Comparison of ENCODE assay signal across 25 cellular contexts in the genomic region with DNA sequence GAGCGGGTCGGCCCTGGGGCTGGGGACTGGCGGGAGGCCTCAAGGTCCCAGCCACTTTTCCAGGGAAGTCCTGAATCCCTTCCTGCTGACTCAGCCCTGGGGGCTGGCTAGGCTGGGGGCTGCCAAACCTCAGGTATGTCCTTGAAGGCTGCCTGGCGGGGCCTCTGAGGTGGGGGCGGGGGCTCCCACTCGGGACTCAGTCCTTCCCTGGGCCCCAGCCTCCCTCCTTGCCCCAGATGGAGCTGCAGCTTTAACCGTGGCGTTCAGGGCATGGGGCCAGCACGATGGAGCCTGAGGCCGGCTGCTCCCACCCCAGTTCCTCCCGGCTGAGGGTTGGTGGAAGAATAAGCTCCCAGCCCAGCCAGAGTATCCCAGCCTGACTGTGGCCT. TPM values are rescaled to one million over a fixed set of nuclear protein-coding genes. Genes with fewer than 3 reads are reported as not detected.
DNase-seq lines count a peak whose midpoint lies in the region; ATAC-seq, FAIRE-seq and TF ChIP-seq lines count a peak whose summit lies in the region.
"Had no signal": no experiment of that assay in that cellular context is flagged by ENCODE, and none has a peak within 500 bp of the region (broad histone marks: within the 10 kb centered on the region; RNA-seq: fewer than 3 reads in every experiment).

No MANE protein-coding gene starts in this region.

- H3K4ac ChIP-seq in H1 (replicated peaks; ENCODE audit: insufficient read length, low read depth, low read length), result no peak overlapping the region
- no peak overlapping the region for H3K4ac ChIP-seq in trophoblast cell (ENCODE audit: low read depth, low read length)

- H2AFZ ChIP-seq in H1 (ENCODE audit: low read length) (no peak overlapping the region), trophoblast cell (ENCODE audit: insufficient read depth, low read length, poor library complexity) (no peak overlapping the region)

- no peak overlapping the region for H3K27ac ChIP-seq in H1 (ENCODE audit: low read depth, low read length)
- H3K27ac ChIP-seq in trophoblast cell (ENCODE audit: low read depth, low read length), result no peak overlapping the region
- H3K27ac ChIP-seq in kidney (ENCODE audit: low read depth in 2 of 2, low read length in 2 of 2), result no peak overlapping the region
- H3K27ac ChIP-seq: dorsolateral prefrontal cortex, gastrocnemius medialis, sigmoid colon, SJCRH30, testis had no signal

- no peak overlapping the region for H2AK5ac ChIP-seq in H1 (ENCODE audit: low read depth, low read length)
- no peak overlapping the region for H2AK5ac ChIP-seq in trophoblast cell (ENCODE audit: low read length)

- H2BK12ac ChIP-seq in H1 (ENCODE audit: low read depth, low read length) (0 out of 2 replicates have a peak overlapping the region, but pooled peaks have one; percentile 27), trophoblast cell (ENCODE audit: low read length) (no peak overlapping the region)

- no peak for FAIRE-seq in H1 (lab: Jason Lieb, UNC)
- FAIRE-seq in kidney (lab: Jason Lieb, UNC), result no peak

- H2BK120ac ChIP-seq in H1 (replicated peaks; ENCODE audit: low read depth, low read length) (no peak overlapping the region), trophoblast cell (ENCODE audit: insufficient read depth, low read length, poor library complexity) (no peak overlapping the region)

- H2BK20ac ChIP-seq in H1 (ENCODE audit: low read length), result no peak overlapping the region

- no peaks in the 10 kb centered on the region for H3K36me3 ChIP-seq in H1 (ENCODE audit: control insufficient read depth in 2 of 4, insufficient read depth in 4 of 4, low read length in 3 of 4)
- no peaks in the 10 kb centered on the region for H3K36me3 ChIP-seq in trophoblast cell (ENCODE audit: control insufficient read depth in 1 of 2, insufficient read depth in 2 of 2, low read length in 2 of 2)
- H3K36me3 ChIP-seq in kidney (ENCODE audit: control insufficient read depth in 1 of 2, insufficient read depth in 2 of 2, low read length in 2 of 2), result no peaks in the 10 kb centered on the region
- H3K36me3 ChIP-seq: gastrocnemius medialis, sigmoid colon, SJCRH30 had no signal

- H4K91ac ChIP-seq in H1 (replicated peaks; ENCODE audit: insufficient read length, low read length), result no peak overlapping the region
- H4K91ac ChIP-seq in trophoblast cell (ENCODE audit: low read depth, low read length), result no peak overlapping the region

- POLR2A ChIA-PET in H1 (lab: Charles Lee; ENCODE audit: partially characterized antibody), result interaction anchor here (0.6 to 1.8 kb wide), 4 partner anchors 10 to 74 kb away, joined by 3 to 7 read pairs (median 4); a partner anchor contains a TSS

- intact Hi-C loops in kidney (cut with DNase I), result no loop called here

- ATAC-seq in GM21447 (IDR thresholded peaks at IDR 0.05; ENCODE audit: unreplicated experiment), result no peak
- ATAC-seq: CD8-positive, alpha-beta T cell; gastrocnemius medialis; HCT116; natural killer cell treated with Interleukin-12 subunit alpha and Interleukin-12 subunit beta and Interleukin-15 and Interleukin-18, amount 100 ng/mL, for 72 hours; Panc1; stimulated activated naive B cell treated with anti-CD40 and anti-IgM and Interleukin-4, amounts not matched to agents 10 μg/mL and 1 μg/mL and 100 μg/mL, for 72 hours had no signal

- H3K4me2 ChIP-seq in H1 (ENCODE audit: insufficient read depth in 1 of 2, low read depth in 2 of 2, low read length in 2 of 2) (no peak overlapping the region), trophoblast cell (ENCODE audit: low read length) (no peak overlapping the region)

- H3K14ac ChIP-seq in H1 (ENCODE audit: insufficient read length) (no peak overlapping the region), trophoblast cell (ENCODE audit: low read length) (no peak overlapping the region)

- H3K79me1 ChIP-seq in H1 (ENCODE audit: low read depth, low read length) (0 out of 2 replicates have a peak, but pooled peaks cover under 1% of the 10 kb centered on the region), trophoblast cell (ENCODE audit: low read length) (no peaks in the 10 kb centered on the region)

- no peaks in the 10 kb centered on the region for H4K20me1 ChIP-seq in H1 (replicated peaks in 1 of 2; ENCODE audit: control insufficient read depth in 1 of 2, insufficient read depth in 2 of 2, low read length in 2 of 2)

- peak; percentile 43 for DNase-seq in Daoy (ENCODE audit: low read depth)
- peak; percentile 20 for DNase-seq in HT1080 (ENCODE audit: low read depth)
- no peak for DNase-seq in H1 (ENCODE audit: low read depth in 1 of 2, low spot score in 2 of 2)
- no peak for DNase-seq in trophoblast cell
- no peak for DNase-seq in germinal center (ENCODE audit: low spot score)
- DNase-seq in kidney, result no peak
- DNase-seq: activated CD4-positive, alpha-beta T cell treated with anti-CD3 and anti-CD28 coated beads, Interleukin-2, amount 10 ng/mL, durations not matched to agents 7 days and 5 days; CD8-positive, alpha-beta T cell; DMS79; dorsolateral prefrontal cortex; gastrocnemius medialis; mesenchymal stem cell; NCI-H1417 treated with DMSO at 0.1 percent for 48 hours; NCI-H2171 treated with DMSO at 0.1 percent for 48 hours; NCI-H748 treated with DMSO at 0.1 percent for 48 hours; sigmoid colon; stimulated activated naive B cell treated with anti-CD40 and anti-IgM and Interleukin-4, amounts not matched to agents 10 μg/mL and 1 μg/mL and 100 μg/mL, for 72 hours; T-helper 1 cell; testis had no signal

- no peak overlapping the region for H4K12ac ChIP-seq in trophoblast cell (ENCODE audit: low read depth, low read length)

- 0 out of 2 replicates have a peak overlapping the region, but pooled peaks have one; percentile 53 for H4K8ac ChIP-seq in H1 (ENCODE audit: extremely low read depth, insufficient read depth, low read length)
- H4K8ac ChIP-seq in trophoblast cell (ENCODE audit: low read depth, low read length), result peak overlapping the region; percentile 11

- H3K27me3 ChIP-seq in H1 (replicated peaks in 1 of 4; ENCODE audit: control insufficient read depth in 3 of 4, extremely low read depth in 1 of 4, insufficient read depth in 3 of 4, low read length in 3 of 4) (no peaks in the 10 kb centered on the region; a peak in 1 of 7 replicates), trophoblast cell (ENCODE audit: insufficient read depth, low read length) (no peaks in the 10 kb centered on the region)
- H3K27me3 ChIP-seq: testis had no signal

- no peaks in the 10 kb centered on the region for H3K9me3 ChIP-seq in H1 (ENCODE audit: insufficient read depth in 2 of 2, low read depth in 1 of 2, low read length in 1 of 2)
- peaks cover 5% of the 10 kb centered on the region for H3K9me3 ChIP-seq in trophoblast cell (ENCODE audit: insufficient read depth, low read depth, low read length)
- no peaks in the 10 kb centered on the region for H3K9me3 ChIP-seq in kidney (ENCODE audit: control insufficient read depth in 1 of 2, low read length in 2 of 2)
- H3K9me3 ChIP-seq: gastrocnemius medialis, sigmoid colon, SJCRH30, testis had no signal

- no peak for TF ChIP-seq EP300 in H1 (IDR thresholded peaks at IDR 0.05; ENCODE audit: borderline replicate concordance in 1 of 2, low read depth in 2 of 2, low read length in 2 of 2)

- TF ChIP-seq CTCF in H1 (IDR thresholded peaks at IDR 0.05; ENCODE audit: control extremely low read depth in 1 of 3, insufficient read depth in 1 of 3, low read depth in 1 of 3, low read length in 3 of 3) (no peak), kidney (IDR thresholded peaks at IDR 0.05; ENCODE audit: borderline replicate concordance, extremely low read depth, insufficient read depth) (no peak)

- H3K23ac ChIP-seq in H1 (ENCODE audit: insufficient read length), result no peak overlapping the region
- no peak overlapping the region for H3K23ac ChIP-seq in trophoblast cell (ENCODE audit: low read length)

- H3K4me3 ChIP-seq in H1 (ENCODE audit: extremely low read depth in 1 of 4, insufficient read depth in 2 of 4, low read depth in 3 of 4, low read length in 4 of 4), result no peak overlapping the region
- no peak overlapping the region for H3K4me3 ChIP-seq in trophoblast cell (ENCODE audit: low read depth, low read length)
- H3K4me3 ChIP-seq in kidney (ENCODE audit: low read length in 2 of 2), result no peak overlapping the region
- H3K4me3 ChIP-seq: dorsolateral prefrontal cortex, gastrocnemius medialis, sigmoid colon, SJCRH30, testis had no signal

- no peak overlapping the region for H3K56ac ChIP-seq in H1 (replicated peaks; ENCODE audit: insufficient read length, low read depth, low read length)

- 81% methylated on average over 11 of the region's 11 CpGs; no CpG with 5 or more reads in 1 of the 2 experiments for WGBS in H1 (ENCODE audit: extremely low coverage in 1 of 2, insufficient coverage in 1 of 2, insufficient read length in 1 of 2, insufficient replicate concordance in 2 of 2, low coverage in 1 of 2, low lambda C conversion rate in 2 of 2, missing lambda C conversion rate in 1 of 2), 2 experiments
- no CpG with 5 or more reads among the region's 11 CpGs for WGBS in trophoblast cell (ENCODE audit: extremely low coverage, insufficient coverage, insufficient read length)

- no peaks in the 10 kb centered on the region for H3K23me2 ChIP-seq in H1 (ENCODE audit: low read depth, low read length)

- H3K9ac ChIP-seq in H1 (replicated peaks in 1 of 4; ENCODE audit: extremely low read depth in 1 of 4, low read depth in 3 of 4, low read length in 3 of 4) (no peak overlapping the region), trophoblast cell (ENCODE audit: low read length) (no peak overlapping the region), kidney (ENCODE audit: low read length in 2 of 2) (no peak overlapping the region)

- no peak overlapping the region for H3K18ac ChIP-seq in H1 (ENCODE audit: extremely low read depth, low read length)
- H3K18ac ChIP-seq in trophoblast cell (ENCODE audit: low read length), result no peak overlapping the region

- H3K79me2 ChIP-seq in H1 (ENCODE audit: control insufficient read depth in 1 of 2, insufficient read depth in 2 of 2, low read length in 2 of 2), result no peaks in the 10 kb centered on the region
- no peaks in the 10 kb centered on the region for H3K79me2 ChIP-seq in trophoblast cell (ENCODE audit: control insufficient read depth, insufficient read depth, low read length, poor library complexity)

- CTCF ChIA-PET in H1 (lab: Charles Lee; ENCODE audit: partially characterized antibody), result interaction anchor here (0.7 to 15.7 kb wide), 6 partner anchors 13 to 102 kb away, joined by 3 to 223 read pairs (median 71); a partner anchor contains a TSS

- no peak overlapping the region for H4K5ac ChIP-seq in H1 (ENCODE audit: insufficient read length, low read depth, low read length)

- no peak for TF ChIP-seq POLR2A in H1 (IDR thresholded peaks at IDR 0.05; ENCODE audit: control extremely low read depth in 1 of 2, low read depth in 2 of 2, low read length in 2 of 2)

- TF ChIP-seq RAD21 in H1 (IDR thresholded peaks at IDR 0.05 in 1 of 2, conservative IDR thresholded peaks at IDR 0.05 in 1 of 2; ENCODE audit: low read depth in 2 of 2, low read length in 2 of 2), result no peak

- H3K4me1 ChIP-seq in H1 (replicated peaks in 1 of 4; ENCODE audit: control insufficient read depth in 3 of 4, insufficient read depth in 4 of 4, low read length in 3 of 4), result no peaks in the 10 kb centered on the region; a peak in 3 of 7 replicates
- peaks cover 6 to 10% of the 10 kb centered on the region in 2 experiments for H3K4me1 ChIP-seq in trophoblast cell (ENCODE audit: control insufficient read depth in 1 of 2, insufficient read depth in 2 of 2, low read length in 2 of 2)
- H3K4me1 ChIP-seq in kidney (ENCODE audit: control insufficient read depth in 1 of 2, insufficient read depth in 1 of 2, low read depth in 1 of 2, low read length in 2 of 2), result no peaks in the 10 kb centered on the region
- H3K4me1 ChIP-seq: gastrocnemius medialis, sigmoid colon, SJCRH30, testis had no signal

- H2BK5ac ChIP-seq in H1 (ENCODE audit: low read depth, low read length) (no peak overlapping the region), trophoblast cell (ENCODE audit: low read depth, low read length, poor library complexity) (no peak overlapping the region)

- 0 out of 2 replicates have a peak overlapping the region, but pooled peaks have one; percentile 18 for H2BK15ac ChIP-seq in H1 (ENCODE audit: low read length)

RNA-seq across cellular contexts. Expression of a gene that starts 12.4 kb away (rescaled TPM):
- 0.40 and 1.0 TPM in 2 replicates for total RNA-seq in Daoy (2014; rRNA removed; shearing (Covaris generic))
- total RNA-seq in HT1080 (2014; rRNA removed; shearing (Covaris generic)), result 0.10 TPM in 1 of 2 replicates, not detected in the other
- 0.09 TPM in 1 of 2 replicates, not detected in the other for polyA plus RNA-seq in HT1080 (2015; cell fraction: cytosol; rRNA removed)
- 0.35 and 0.40 TPM in 2 replicates for polyA plus RNA-seq in HT1080 (2015; cell fraction: nucleus; rRNA removed)
- 5.8 and 5.9 TPM in 2 replicates for total RNA-seq in H1 (2021; fragmentation: NEBNext Ultra II Directional; extraction: Animal tissue kit (Norgen Biotek cat#: 25700))
- 4.4 and 8.2 TPM in 2 replicates for polyA plus RNA-seq in H1 (2011; rRNA removed)
- polyA plus RNA-seq in H1 (2011; cell fraction: cytosol; rRNA removed), result 4.4 TPM
- polyA plus RNA-seq in H1 (2011; cell fraction: nucleus; rRNA removed), result 11.5 TPM
- polyA plus RNA-seq in H1 (2012, experiment 1 of 2), result 2.7 to 4.9 TPM (median 4.1 TPM) in 4 replicates
- polyA plus RNA-seq in H1 (2012, experiment 2 of 2), result 5.0 TPM
- 14.1 TPM for polyA plus RNA-seq in H1 (2013, experiment 1 of 2)
- 10.8 TPM for polyA plus RNA-seq in H1 (2013, experiment 2 of 2)
- polyA minus RNA-seq in H1 (2011; rRNA and poly(A)+ RNA removed), result 1.6 and 1.9 TPM in 2 replicates
- 4.0 TPM for polyA minus RNA-seq in H1 (2011; cell fraction: cytosol; rRNA and poly(A)+ RNA removed)
- polyA minus RNA-seq in H1 (2011; cell fraction: nucleus; rRNA and poly(A)+ RNA removed), result 4.1 TPM
- 0.52 and 0.56 TPM in 2 replicates for polyA plus RNA-seq in trophoblast cell (2013)
- 0.41 TPM for total RNA-seq in kidney
- not detected for polyA plus RNA-seq in kidney (ENCODE audit: insufficient read depth, low read depth, low replicate concordance)
- polyA plus RNA-seq: IgD-negative memory B cell had no signal

RNA-seq across cellular contexts. Expression of a gene that starts 21.7 kb away (rescaled TPM):
- total RNA-seq in Daoy (2014; rRNA removed; shearing (Covaris generic)), result 1.4 and 2.7 TPM in 2 replicates
- total RNA-seq in HT1080 (2014; rRNA removed; shearing (Covaris generic)), result 0.90 and 1.6 TPM in 2 replicates
- 1.6 and 2.1 TPM in 2 replicates for polyA plus RNA-seq in HT1080 (2015; cell fraction: cytosol; rRNA removed)
- polyA plus RNA-seq in HT1080 (2015; cell fraction: nucleus; rRNA removed), result 19.7 and 23.5 TPM in 2 replicates
- total RNA-seq in H1 (2021; fragmentation: NEBNext Ultra II Directional; extraction: Animal tissue kit (Norgen Biotek cat#: 25700)), result 5.0 and 5.7 TPM in 2 replicates
- 9.4 and 17.2 TPM in 2 replicates for polyA plus RNA-seq in H1 (2011; rRNA removed)
- polyA plus RNA-seq in H1 (2011; cell fraction: cytosol; rRNA removed), result 11.9 TPM
- polyA plus RNA-seq in H1 (2011; cell fraction: nucleus; rRNA removed), result 42.5 TPM
- polyA plus RNA-seq in H1 (2012, experiment 1 of 2), result 9.3 to 12.5 TPM (median 12.0 TPM) in 4 replicates
- polyA plus RNA-seq in H1 (2012, experiment 2 of 2), result 5.3 TPM
- 5.6 TPM for polyA plus RNA-seq in H1 (2013, experiment 1 of 2)
- polyA plus RNA-seq in H1 (2013, experiment 2 of 2), result 5.0 TPM
- 0.71 and 1.0 TPM in 2 replicates for polyA minus RNA-seq in H1 (2011; rRNA and poly(A)+ RNA removed)
- polyA minus RNA-seq in H1 (2011; cell fraction: cytosol; rRNA and poly(A)+ RNA removed), result 1.5 TPM
- 3.4 TPM for polyA minus RNA-seq in H1 (2011; cell fraction: nucleus; rRNA and poly(A)+ RNA removed)
- polyA plus RNA-seq in trophoblast cell (2013), result 4.5 and 4.6 TPM in 2 replicates
- 3.7 TPM for total RNA-seq in kidney
- polyA plus RNA-seq in kidney (ENCODE audit: insufficient read depth, low read depth, low replicate concordance), result 3.1 TPM
- polyA plus RNA-seq: IgD-negative memory B cell had no signal

RNA-seq across cellular contexts. Expression of a gene that starts 34.4 kb away (rescaled TPM):
- total RNA-seq in Daoy (2014; rRNA removed; shearing (Covaris generic)), result 96.6 and 152 TPM in 2 replicates
- total RNA-seq in HT1080 (2014; rRNA removed; shearing (Covaris generic)), result 142 and 227 TPM in 2 replicates
- 19.8 and 141 TPM in 2 replicates for polyA plus RNA-seq in HT1080 (2015; cell fraction: cytosol; rRNA removed)
- 26.9 and 99.8 TPM in 2 replicates for polyA plus RNA-seq in HT1080 (2015; cell fraction: nucleus; rRNA removed)
- total RNA-seq in H1 (2021; fragmentation: NEBNext Ultra II Directional; extraction: Animal tissue kit (Norgen Biotek cat#: 25700)), result 413 and 425 TPM in 2 replicates
- polyA plus RNA-seq in H1 (2011; rRNA removed) (1,105 and 1,309 TPM in 2 replicates), kidney (ENCODE audit: insufficient read depth, low read depth, low replicate concordance) (627 TPM)
- 1,197 TPM for polyA plus RNA-seq in H1 (2011; cell fraction: cytosol; rRNA removed)
- polyA plus RNA-seq in H1 (2011; cell fraction: nucleus; rRNA removed), result 627 TPM
- 415 to 713 TPM (median 615 TPM) in 4 replicates for polyA plus RNA-seq in H1 (2012, experiment 1 of 2)
- 1,304 TPM for polyA plus RNA-seq in H1 (2012, experiment 2 of 2)
- polyA plus RNA-seq in H1 (2013, experiment 1 of 2), result 247 TPM
- 247 TPM for polyA plus RNA-seq in H1 (2013, experiment 2 of 2)
- polyA minus RNA-seq in H1 (2011; rRNA and poly(A)+ RNA removed), result 97.5 and 101 TPM in 2 replicates
- 111 TPM for polyA minus RNA-seq in H1 (2011; cell fraction: cytosol; rRNA and poly(A)+ RNA removed)
- polyA minus RNA-seq in H1 (2011; cell fraction: nucleus; rRNA and poly(A)+ RNA removed), result 98.8 TPM
- 160 and 164 TPM in 2 replicates for polyA plus RNA-seq in trophoblast cell (2013)
- total RNA-seq in kidney, result 328 TPM

RNA-seq across cellular contexts. Expression of a gene that starts 35.1 kb away (rescaled TPM):
- 1.8 and 3.1 TPM in 2 replicates for total RNA-seq in Daoy (2014; rRNA removed; shearing (Covaris generic))
- 1.1 and 1.4 TPM in 2 replicates for total RNA-seq in HT1080 (2014; rRNA removed; shearing (Covaris generic))
- 6.6 and 6.9 TPM in 2 replicates for polyA plus RNA-seq in HT1080 (2015; cell fraction: cytosol; rRNA removed)
- 8.1 and 8.5 TPM in 2 replicates for polyA plus RNA-seq in HT1080 (2015; cell fraction: nucleus; rRNA removed)
- 2.9 and 3.6 TPM in 2 replicates for total RNA-seq in H1 (2021; fragmentation: NEBNext Ultra II Directional; extraction: Animal tissue kit (Norgen Biotek cat#: 25700))
- 7.8 and 12.1 TPM in 2 replicates for polyA plus RNA-seq in H1 (2011; rRNA removed)
- polyA plus RNA-seq in H1 (2011; cell fraction: cytosol; rRNA removed), result 6.9 TPM
- 9.3 TPM for polyA plus RNA-seq in H1 (2011; cell fraction: nucleus; rRNA removed)
- 2.1 to 4.3 TPM (median 3.4 TPM) in 4 replicates for polyA plus RNA-seq in H1 (2012, experiment 1 of 2)
- polyA plus RNA-seq in H1 (2012, experiment 2 of 2), result 3.8 TPM
- polyA plus RNA-seq in H1 (2013, experiment 1 of 2), result 1.6 TPM
- 1.1 TPM for polyA plus RNA-seq in H1 (2013, experiment 2 of 2)
- polyA minus RNA-seq in H1 (2011; rRNA and poly(A)+ RNA removed), result 1.9 and 2.4 TPM in 2 replicates
- polyA minus RNA-seq in H1 (2011; cell fraction: cytosol; rRNA and poly(A)+ RNA removed), result 2.9 TPM
- polyA minus RNA-seq in H1 (2011; cell fraction: nucleus; rRNA and poly(A)+ RNA removed), result 8.6 TPM
- 1.1 and 1.4 TPM in 2 replicates for polyA plus RNA-seq in trophoblast cell (2013)
- total RNA-seq in kidney, result 3.7 TPM
- polyA plus RNA-seq in kidney (ENCODE audit: insufficient read depth, low read depth, low replicate concordance), result 1.4 TPM

Comparison
In these comparisons a context has a peak if more than half of its experiments do, and no peak if none do; other contexts are left out.
1. DNase-seq: peak in Daoy (single experiment) and HT1080 (single experiment); none in H1 (0 of 2), trophoblast cell (0 of 2), germinal center (single experiment) and kidney (single experiment).